1 cellular context compared by ENCODE assay signal in genomic region chr6:82247634-82248232, GRCh38.
TF ChIP-seq lines count a peak whose summit lies in the region.

IBTK (minus strand) TSS chr6:82247744; CDS start chr6:82240486, 7,258 bp downstream.

TF ChIP-seq in HepG2, 621 proteins besides CTCF, POLR2A, EP300 and RAD21 (continued from another document and continues in another):
- no peak for TF ChIP-seq ZNF30 (CRISPR knock-in tag; IDR thresholded peaks at IDR 0.05)
- TF ChIP-seq ZNF501 (CRISPR knock-in tag; IDR thresholded peaks at IDR 0.05): no peak; the same call in 1 of the 2 replicates
- TF ChIP-seq SETDB1 (CRISPR knock-in tag; IDR thresholded peaks at IDR 0.05; ENCODE audit: borderline replicate concordance): no peak
- TF ChIP-seq ZNF430 (CRISPR knock-in tag; IDR thresholded peaks at IDR 0.05): peak; percentile 28
- TF ChIP-seq SMC3 (IDR thresholded peaks at IDR 0.05; ENCODE audit: low read length): no peak
- no peak for TF ChIP-seq ZFP36 (IDR thresholded peaks at IDR 0.05; ENCODE audit: borderline replicate concordance, low read depth, low read length, partially characterized antibody)
- TF ChIP-seq ZNF260 (CRISPR knock-in tag; IDR thresholded peaks at IDR 0.05; ENCODE audit: borderline replicate concordance, low read depth): no peak
- no peak for TF ChIP-seq DPF2 (CRISPR knock-in tag; IDR thresholded peaks at IDR 0.05; ENCODE audit: borderline replicate concordance, low read depth)
- no peak for TF ChIP-seq PAX8 (CRISPR knock-in tag; IDR thresholded peaks at IDR 0.05; ENCODE audit: borderline replicate concordance)
- no peak for TF ChIP-seq MZF1 (CRISPR knock-in tag; IDR thresholded peaks at IDR 0.05; ENCODE audit: borderline replicate concordance)
- TF ChIP-seq ZNF280B (CRISPR knock-in tag; IDR thresholded peaks at IDR 0.05; ENCODE audit: borderline replicate concordance): 0 out of 2 replicates have a peak, but pooled peaks have one; percentile 3
- TF ChIP-seq NFAT5 (CRISPR knock-in tag; IDR thresholded peaks at IDR 0.05): 0 out of 2 replicates have a peak, but pooled peaks have one; percentile 23
- TF ChIP-seq ERF (CRISPR knock-in tag; IDR thresholded peaks at IDR 0.05): no peak; the same call in 1 of the 2 replicates
- no peak for TF ChIP-seq RORA (CRISPR knock-in tag; IDR thresholded peaks at IDR 0.05)
- TF ChIP-seq IKZF4 (CRISPR knock-in tag; IDR thresholded peaks at IDR 0.05; ENCODE audit: borderline replicate concordance, low read depth, not compliant biosample characterization): no peak
- TF ChIP-seq MTF2 (CRISPR knock-in tag; IDR thresholded peaks at IDR 0.05; ENCODE audit: borderline replicate concordance): no peak; the same call in 1 of the 2 replicates
- no peak for TF ChIP-seq ZNF383 (CRISPR knock-in tag; IDR thresholded peaks at IDR 0.05; ENCODE audit: borderline replicate concordance)
- TF ChIP-seq THAP9 (CRISPR knock-in tag; IDR thresholded peaks at IDR 0.05; ENCODE audit: borderline replicate concordance): no peak
- TF ChIP-seq ATAD3A (CRISPR knock-in tag; IDR thresholded peaks at IDR 0.05): 0 out of 2 replicates have a peak, but pooled peaks have one; percentile 11
- no peak for TF ChIP-seq ZNF101 (CRISPR knock-in tag; IDR thresholded peaks at IDR 0.05; ENCODE audit: borderline replicate concordance, low read depth)
- TF ChIP-seq ZNF33B (CRISPR knock-in tag; IDR thresholded peaks at IDR 0.05): 0 out of 2 replicates have a peak, but pooled peaks have one; percentile 60
- no peak; the same call in 1 of the 2 replicates for TF ChIP-seq FOXJ3 (CRISPR knock-in tag; IDR thresholded peaks at IDR 0.05; ENCODE audit: borderline replicate concordance)
- no peak for TF ChIP-seq ZBTB44 (CRISPR knock-in tag; IDR thresholded peaks at IDR 0.05)
- no peak for TF ChIP-seq ZMYM2 (CRISPR knock-in tag; IDR thresholded peaks at IDR 0.05)
- TF ChIP-seq CEBPG (CRISPR knock-in tag; IDR thresholded peaks at IDR 0.05): no peak
- TF ChIP-seq NPAS2 (CRISPR knock-in tag; IDR thresholded peaks at IDR 0.05; ENCODE audit: borderline replicate concordance): no peak
- no peak for TF ChIP-seq ZNF713 (CRISPR knock-in tag; IDR thresholded peaks at IDR 0.05)
- TF ChIP-seq MBD4 (IDR thresholded peaks at IDR 0.05; ENCODE audit: borderline replicate concordance, low read length): no peak
- peak; percentile 77 for TF ChIP-seq DMAP1 (CRISPR knock-in tag; IDR thresholded peaks at IDR 0.05)
- TF ChIP-seq XRCC5 (optimal IDR thresholded peaks at IDR 0.05; ENCODE audit: low read length): peak; percentile 12
- 0 out of 4 replicates have a peak, but pooled peaks of 1 of the 2 experiments have one; percentile 8 for TF ChIP-seq MAFK (conservative IDR thresholded peaks at IDR 0.05 in 1 of 2, IDR thresholded peaks at IDR 0.05 in 1 of 2; ENCODE audit: low read length in 2 of 2)
- 0 out of 2 replicates have a peak, but pooled peaks have one; percentile 15 for TF ChIP-seq KAT8 (CRISPR knock-in tag; IDR thresholded peaks at IDR 0.05)
- TF ChIP-seq TOE1 (CRISPR knock-in tag; IDR thresholded peaks at IDR 0.05): no peak
- peak; percentile 75; the same call in 1 of the 2 replicates for TF ChIP-seq ZNF563 (CRISPR knock-in tag; IDR thresholded peaks at IDR 0.05)
- TF ChIP-seq FOXM1 (CRISPR knock-in tag; IDR thresholded peaks at IDR 0.05): no peak
- TF ChIP-seq CHCHD3 (CRISPR knock-in tag; IDR thresholded peaks at IDR 0.05): no peak
- TF ChIP-seq ZNF790 (CRISPR knock-in tag; IDR thresholded peaks at IDR 0.05; ENCODE audit: borderline replicate concordance): peak; percentile 76; the same call in 1 of the 2 replicates
- no peak for TF ChIP-seq ARID3A (IDR thresholded peaks at IDR 0.05; ENCODE audit: low read depth, low read length)
- peak; percentile 41; the same call in 1 of the 2 replicates for TF ChIP-seq XBP1 (CRISPR knock-in tag; IDR thresholded peaks at IDR 0.05)
- TF ChIP-seq RAD51 (IDR thresholded peaks at IDR 0.05; ENCODE audit: borderline replicate concordance): no peak
- no peak for TF ChIP-seq FOXA1 (IDR thresholded peaks at IDR 0.05)
- no peak for TF ChIP-seq FOXA1 (CRISPR knock-in tag; IDR thresholded peaks at IDR 0.05)
- no peak for TF ChIP-seq ZNF451 (CRISPR knock-in tag; IDR thresholded peaks at IDR 0.05)
- no peak for TF ChIP-seq ZNF556 (CRISPR knock-in tag; IDR thresholded peaks at IDR 0.05; ENCODE audit: borderline replicate concordance)
- no peak for TF ChIP-seq IRX3 (CRISPR knock-in tag; IDR thresholded peaks at IDR 0.05; ENCODE audit: borderline replicate concordance, low read depth)
- no peak for TF ChIP-seq ZNF24 (IDR thresholded peaks at IDR 0.05)
- no peak for TF ChIP-seq HINFP (CRISPR knock-in tag; IDR thresholded peaks at IDR 0.05; ENCODE audit: low read depth)
- no peak for TF ChIP-seq USF2 (IDR thresholded peaks at IDR 0.05; ENCODE audit: low read depth, low read length)
- no peak for TF ChIP-seq USF2 (CRISPR knock-in tag; IDR thresholded peaks at IDR 0.05; ENCODE audit: borderline replicate concordance)
- no peak for TF ChIP-seq YEATS2 (CRISPR knock-in tag; IDR thresholded peaks at IDR 0.05; ENCODE audit: borderline replicate concordance)
- 0 out of 2 replicates have a peak, but pooled peaks have one; percentile 11 for TF ChIP-seq E2F1 (CRISPR knock-in tag; IDR thresholded peaks at IDR 0.05)
